ENCODE assay signal across 18 cellular contexts in genomic region chr12:124241776-124242528, GRCh38. TPM values are rescaled to one million over a fixed set of nuclear protein-coding genes. Genes with fewer than 3 reads are reported as not detected.
DNase-seq lines count a peak whose midpoint lies in the region; FAIRE-seq and TF ChIP-seq lines count a peak whose summit lies in the region.
"Had no signal": no experiment of that assay in that cellular context is flagged by ENCODE, and none has a peak within 500 bp of the region (broad histone marks: within the 10 kb centered on the region; RNA-seq: fewer than 3 reads in every experiment).

No MANE protein-coding gene starts in this region.

- intact Hi-C loops in kidney (cut with DNase I) = no loop called here
- intact Hi-C loops in esophagus muscularis mucosa (cut with DNase I) = no loop called here

- no peak overlapping the region for H3K4me3 ChIP-seq in kidney (ENCODE audit: low read length in 2 of 2)
- H3K4me3 ChIP-seq in esophagus muscularis mucosa = no peak overlapping the region
- H3K4me3 ChIP-seq: A549, GM12878, K562 had no signal

- peaks cover 0 to 8% (median 0%) of the 10 kb centered on the region in 4 donors for H3K27me3 ChIP-seq in esophagus muscularis mucosa

- TF ChIP-seq EP300 in esophagus muscularis mucosa (IDR thresholded peaks at IDR 0.05) = no peak

- no peak overlapping the region for H3K9ac ChIP-seq in kidney (ENCODE audit: low read length in 2 of 2)

- H3K36me3 ChIP-seq in kidney (ENCODE audit: control insufficient read depth in 1 of 2, insufficient read depth in 2 of 2, low read length in 2 of 2) = no peaks in the 10 kb centered on the region
- no peaks in the 10 kb centered on the region for H3K36me3 ChIP-seq in esophagus muscularis mucosa

- TF ChIP-seq POLR2A in esophagus muscularis mucosa (IDR thresholded peaks at IDR 0.05; ENCODE audit: low read depth) = no peak

- peaks cover 19% of the 10 kb centered on the region for H3K9me3 Mint-ChIP-seq in chondrocyte (ENCODE audit: low read depth)

- no peak overlapping the region for H3K27ac Mint-ChIP-seq in chondrocyte (ENCODE audit: unreplicated experiment)
- H3K27ac Mint-ChIP-seq: CD8-positive, alpha-beta T cell had no signal

- H3K27ac ChIP-seq in kidney (ENCODE audit: low read depth in 2 of 2, low read length in 2 of 2) (no peak overlapping the region), esophagus muscularis mucosa (replicated peaks in 1 of 4) (no peak overlapping the region)
- H3K27ac ChIP-seq: 22Rv1, A549 had no signal

- H3K36me3 Mint-ChIP-seq in chondrocyte (ENCODE audit: low read depth) = peaks cover 5% of the 10 kb centered on the region
- H3K36me3 Mint-ChIP-seq: CD8-positive, alpha-beta T cell had no signal

- peak; percentile 10 for DNase-seq in activated effector memory CD4-positive, alpha-beta T cell treated with anti-CD3 and anti-CD28 coated beads, Interleukin-2, amount 50 U/mL, for 16 hours
- DNase-seq in activated effector memory CD4-positive, alpha-beta T cell treated with Interleukin-2 at 50 U/mL for 16 hours = no peak
- DNase-seq in chondrocyte (ENCODE audit: low spot score) = peak; percentile 51
- peak; percentile 29 for DNase-seq in kidney
- DNase-seq in NCI-H1436 treated with DMSO at 0.1 percent for 48 hours (lab: John Stamatoyannopoulos, UW) = no peak
- DNase-seq in OCI-M1 (lab: John Stamatoyannopoulos, UW) = no peak
- no peak for DNase-seq in esophagus muscularis mucosa (ENCODE audit: extremely low spot score)
- DNase-seq: Calu3; CD8-positive, alpha-beta T cell; DMS79 treated with DMSO at 0.1 percent for 48 hours; IMR-90 had no signal

- H3K4me3 Mint-ChIP-seq in chondrocyte (ENCODE audit: unreplicated experiment) = no peak overlapping the region
- H3K4me3 Mint-ChIP-seq: CD8-positive, alpha-beta T cell had no signal

- peaks cover 14% of the 10 kb centered on the region for H3K27me3 Mint-ChIP-seq in chondrocyte (ENCODE audit: low read depth)

- peaks cover 4% of the 10 kb centered on the region for H3K4me1 Mint-ChIP-seq in chondrocyte (ENCODE audit: low read depth)

- WGBS in esophagus muscularis mucosa = 85% methylated on average over 17 of the region's 17 CpGs

- no peak for FAIRE-seq in kidney (lab: Jason Lieb, UNC)
- FAIRE-seq: A549, GM12878, HTR-8/SVneo, K562 had no signal

- TF ChIP-seq CTCF in chondrocyte (IDR thresholded peaks at IDR 0.05) = no peak
- TF ChIP-seq CTCF in kidney (IDR thresholded peaks at IDR 0.05; ENCODE audit: borderline replicate concordance, extremely low read depth, insufficient read depth) = no peak
- TF ChIP-seq CTCF in esophagus muscularis mucosa (IDR thresholded peaks at IDR 0.05) = no peak

- H3K9me3 ChIP-seq in kidney (ENCODE audit: control insufficient read depth in 1 of 2, low read length in 2 of 2) = peaks cover 0 to 4% of the 10 kb centered on the region in 2 donors
- peaks cover 0 to 14% (median 5%) of the 10 kb centered on the region in 4 donors for H3K9me3 ChIP-seq in esophagus muscularis mucosa

- H3K4me1 ChIP-seq in kidney (ENCODE audit: control insufficient read depth in 1 of 2, insufficient read depth in 1 of 2, low read depth in 1 of 2, low read length in 2 of 2) (no peaks in the 10 kb centered on the region), esophagus muscularis mucosa (no peaks in the 10 kb centered on the region)
- H3K4me1 ChIP-seq: A549 had no signal

RNA-seq across cellular contexts. Expression of gene RFLNA, which starts 52.9 kb away (rescaled TPM):
- total RNA-seq in chondrocyte (1.0 to 4.7 TPM (median 1.3 TPM) in 3 replicates), kidney (0.76 TPM), esophagus muscularis mucosa (1 to 10 TPM in 3 of 4 donors, under 1 TPM in 1; 0.63 to 2.2 (median 1.3) TPM)
- polyA plus RNA-seq in kidney (ENCODE audit: insufficient read depth, low read depth, low replicate concordance) = 0.82 TPM
- total RNA-seq: Calu3; CD8-positive, alpha-beta T cell; GM12878; H4; IMR-90; K562 had no signal
- polyA plus RNA-seq: A549, BJ, IMR-90, K562 had no signal

Comparison
In these comparisons a context has a peak if more than half of its experiments do, and no peak if none do; other contexts are left out.
1. DNase-seq: peak in activated effector memory CD4-positive, alpha-beta T cell treated with anti-CD3 and anti-CD28 coated beads, Interleukin-2, amount 50 U/mL, for 16 hours (single experiment), chondrocyte (single experiment) and kidney (single experiment); none in activated effector memory CD4-positive, alpha-beta T cell treated with Interleukin-2 at 50 U/mL for 16 hours (single experiment), NCI-H1436 treated with DMSO at 0.1 percent for 48 hours (single experiment), OCI-M1 (single experiment) and esophagus muscularis mucosa (single experiment).